ENCODE assay signal across 1 cellular context in the genomic region with DNA sequence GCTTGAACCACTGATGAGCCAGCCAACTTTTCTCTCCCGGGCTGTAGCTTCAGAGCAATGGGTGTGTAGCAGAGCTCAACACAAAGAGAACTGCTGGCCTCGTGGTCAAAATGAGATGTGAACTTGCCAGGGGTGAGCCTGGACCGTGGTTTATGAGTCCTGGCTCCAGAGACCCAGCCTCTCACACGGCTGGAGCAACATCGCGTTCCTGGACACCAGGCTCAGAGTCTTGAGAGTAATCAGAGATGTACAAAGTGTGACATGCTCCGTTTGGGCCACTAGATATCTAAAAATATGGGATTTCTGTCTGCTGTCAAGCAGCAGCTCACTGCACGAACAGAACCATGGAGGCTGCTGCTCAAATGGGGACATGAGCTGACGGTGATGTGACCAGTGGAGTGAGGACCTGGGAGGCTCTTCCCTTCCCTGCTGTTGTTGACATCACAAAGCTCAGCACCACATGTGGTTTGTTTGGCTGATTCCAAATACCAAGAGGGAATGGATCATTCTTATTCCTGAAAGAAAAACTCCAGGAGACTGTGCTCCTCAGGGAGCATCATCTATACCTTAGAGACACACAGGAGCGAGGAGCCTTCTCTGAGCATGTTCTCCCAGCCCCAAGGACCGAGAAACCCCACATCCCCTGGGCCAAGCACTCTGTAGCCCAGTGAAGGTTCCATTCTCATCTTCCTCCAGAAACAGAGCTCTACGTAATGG.
TF ChIP-seq lines count a peak whose summit lies in the region.

No MANE protein-coding gene starts in this region.

TF ChIP-seq in IMR-90, 13 proteins besides CTCF, POLR2A, EP300 and RAD21:
- no peak for TF ChIP-seq USF2 (IDR thresholded peaks at IDR 0.05; ENCODE audit: low read depth, low read length)
- TF ChIP-seq, protein P1, sequence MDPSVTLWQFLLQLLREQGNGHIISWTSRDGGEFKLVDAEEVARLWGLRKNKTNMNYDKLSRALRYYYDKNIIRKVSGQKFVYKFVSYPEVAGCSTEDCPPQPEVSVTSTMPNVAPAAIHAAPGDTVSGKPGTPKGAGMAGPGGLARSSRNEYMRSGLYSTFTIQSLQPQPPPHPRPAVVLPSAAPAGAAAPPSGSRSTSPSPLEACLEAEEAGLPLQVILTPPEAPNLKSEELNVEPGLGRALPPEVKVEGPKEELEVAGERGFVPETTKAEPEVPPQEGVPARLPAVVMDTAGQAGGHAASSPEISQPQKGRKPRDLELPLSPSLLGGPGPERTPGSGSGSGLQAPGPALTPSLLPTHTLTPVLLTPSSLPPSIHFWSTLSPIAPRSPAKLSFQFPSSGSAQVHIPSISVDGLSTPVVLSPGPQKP (IDR thresholded peaks at IDR 0.05; ENCODE audit: borderline replicate concordance, low read depth, low read length), result no peak
- no peak for TF ChIP-seq RCOR1 (IDR thresholded peaks at IDR 0.05; ENCODE audit: insufficient replicate concordance, low read length)
- TF ChIP-seq BHLHE40 (IDR thresholded peaks at IDR 0.05; ENCODE audit: low read depth, low read length), result no peak
- no peak for TF ChIP-seq FOS (IDR thresholded peaks at IDR 0.05; ENCODE audit: low read depth, low read length)
